In genomic region chr2:109693287-109693686, GRCh38 we compare ENCODE assay signal across 8 cellular contexts.
DNase-seq lines count a peak whose midpoint lies in the region; ATAC-seq, FAIRE-seq and TF ChIP-seq lines count a peak whose summit lies in the region.
"Not testable (repeated sequence)": the region's sequence is repeated elsewhere in the genome, so short reads cannot be mapped to it uniquely, and the experiment has no call there.

No MANE protein-coding gene starts in this region.

- not testable (repeated sequence) for H3K9me3 Mint-ChIP-seq in activated T-cell treated with anti-CD3 and anti-CD28 coated beads, Interleukin-2, amount 50 U/mL, for 24 hours

- intact Hi-C loops in body of pancreas (cut with DNase I); pancreas (cut with DNase I); uterus (cut with DNase I; ENCODE audit: low total_unique reads): not testable (repeated sequence)

- not testable (repeated sequence) for H3K36me3 ChIP-seq in body of pancreas (replicated peaks in 1 of 2; ENCODE audit: insufficient read depth in 1 of 2, low read depth in 2 of 2); hepatocyte (replicated peaks; ENCODE audit: insufficient read depth, low read depth); pancreas; uterus

- not testable (repeated sequence) for H3K4me3 Mint-ChIP-seq in activated T-cell treated with anti-CD3 and anti-CD28 coated beads, Interleukin-2, amount 50 U/mL, for 24 hours

- TF ChIP-seq POLR2A in body of pancreas (IDR thresholded peaks at IDR 0.05); uterus (IDR thresholded peaks at IDR 0.05): not testable (repeated sequence)

- FAIRE-seq in pancreas (lab: Jason Lieb, UNC), result not testable (repeated sequence)

- not testable (repeated sequence) for H3K36me3 Mint-ChIP-seq in activated T-cell treated with anti-CD3 and anti-CD28 coated beads, Interleukin-2, amount 50 U/mL, for 24 hours (ENCODE audit: low read depth)

- H2AFZ ChIP-seq in hepatocyte, result not testable (repeated sequence)

- 80 to 89% methylated on average over 8 of the region's 8 CpGs for WGBS in body of pancreas, 2 donors
- WGBS in hepatocyte (ENCODE audit: low lambda C conversion rate, missing lambda C conversion rate), result 89% methylated on average over 8 of the region's 8 CpGs
- 87 to 89% methylated on average over 8 of the region's 8 CpGs for WGBS in pancreas, 2 donors

- H3K27ac Mint-ChIP-seq in activated T-cell treated with anti-CD3 and anti-CD28 coated beads, Interleukin-2, amount 50 U/mL, for 24 hours, result not testable (repeated sequence)

- H3K27me3 Mint-ChIP-seq in activated T-cell treated with anti-CD3 and anti-CD28 coated beads, Interleukin-2, amount 50 U/mL, for 24 hours, result peaks cover 21% of the 10 kb centered on the region

- DNase-seq in activated T-cell treated with anti-CD3 and anti-CD28 coated beads, Interleukin-2, amount 50 U/mL, for 24 hours, result peak; percentile 34
- DNase-seq in body of pancreas; hepatocyte (ENCODE audit: low spot score); pancreas; uterus: not testable (repeated sequence)
- peak; percentile 64 for DNase-seq in stimulated activated CD4-positive, alpha-beta T cell treated with anti-CD3 and anti-CD28 coated beads, Interleukin-1b, Interleukin-23, amount 100 ng/mL, for 48 hours
- DNase-seq in stimulated activated naive CD4-positive, alpha-beta T cell treated with Interleukin-2 at 50 U/mL for 16 hours (lab: John Stamatoyannopoulos, UW), result peak; percentile 3

- H3K4me2 ChIP-seq in hepatocyte, result not testable (repeated sequence)

- H3K4me1 ChIP-seq in body of pancreas (peaks cover 38% of the 10 kb centered on the region), hepatocyte (ENCODE audit: insufficient read depth) (peaks cover 59% of the 10 kb centered on the region), pancreas (peaks cover 11 to 15% (median 14%) of the 10 kb centered on the region in 3 donors), uterus (peaks cover 9 to 12% of the 10 kb centered on the region in 2 donors)

- not testable (repeated sequence) for H3K9me3 ChIP-seq in body of pancreas; hepatocyte (ENCODE audit: low read depth); pancreas; uterus

- not testable (repeated sequence) for H3K4me3 ChIP-seq in body of pancreas, hepatocyte, pancreas, uterus

- not testable (repeated sequence) for H4K20me1 ChIP-seq in hepatocyte (ENCODE audit: insufficient read depth, poor library complexity, severe bottlenecking)

- H3K79me2 ChIP-seq in hepatocyte, result not testable (repeated sequence)

- H3K9me2 ChIP-seq in hepatocyte (replicated peaks; ENCODE audit: insufficient read depth), result not testable (repeated sequence)

- not testable (repeated sequence) for TF ChIP-seq CTCF in VCaP (conservative IDR thresholded peaks at IDR 0.05); body of pancreas (IDR thresholded peaks at IDR 0.05); hepatocyte (IDR thresholded peaks at IDR 0.05; ENCODE audit: poor library complexity); pancreas (IDR thresholded peaks at IDR 0.05); uterus (IDR thresholded peaks at IDR 0.05)

- peaks cover 11% of the 10 kb centered on the region for H3K4me1 Mint-ChIP-seq in activated T-cell treated with anti-CD3 and anti-CD28 coated beads, Interleukin-2, amount 50 U/mL, for 24 hours (ENCODE audit: low read depth)

- not testable (repeated sequence) for ATAC-seq in body of pancreas, pancreas

- not testable (repeated sequence) for H3K27me3 ChIP-seq in body of pancreas, hepatocyte, pancreas, uterus

- H3K27ac ChIP-seq in VCaP (peak overlapping the region; percentile 97), body of pancreas (peak overlapping the region in 3 of 4 donors; percentile 66 to 86 (median 78)), hepatocyte (peak overlapping the region; percentile 94), pancreas (peak overlapping the region in 3 of 4 donors; percentile 0 to 60 (median 30)), uterus (peak overlapping the region; percentile 80 to 88)

Comparison
In these comparisons a context has a peak if more than half of its experiments do, and no peak if none do; other contexts are left out.
1. H3K27ac ChIP-seq: peak in every context shown above with its lines; median percentile 97 in VCaP; 94 in hepatocyte; 84 in uterus; 78 in body of pancreas; 30 in pancreas.